In the genomic region with DNA sequence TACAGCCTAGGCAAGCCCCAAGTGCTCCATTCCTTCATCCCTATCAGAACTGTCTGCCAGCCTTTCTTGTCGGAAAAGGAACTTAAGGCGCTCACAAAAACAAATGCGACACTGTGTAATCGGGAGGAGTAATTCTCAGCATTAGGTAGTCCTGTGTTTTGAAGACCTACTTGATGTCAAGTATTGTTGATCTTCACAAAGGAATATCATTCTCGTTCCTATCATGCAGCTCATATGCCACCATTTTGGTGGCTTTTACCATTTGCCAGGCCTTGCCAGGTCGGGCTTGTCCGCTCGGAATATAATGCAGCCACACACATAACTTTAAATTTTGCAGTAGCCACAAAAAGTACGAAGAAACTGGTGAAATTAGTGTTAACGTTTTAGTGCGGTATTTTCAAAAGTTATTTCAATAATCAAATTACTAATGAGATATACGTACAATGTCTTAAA, we compare ENCODE assay signal across 8 cellular contexts. TPM values are rescaled to one million over a fixed set of nuclear protein-coding genes. Genes with fewer than 3 reads are reported as not detected.
DNase-seq lines count a peak whose midpoint lies in the region; ATAC-seq and TF ChIP-seq lines count a peak whose summit lies in the region.

No MANE protein-coding gene starts in this region.

- peak overlapping the region; percentile 71 to 90 (median 83) for H3K4me2 ChIP-seq in BLaER1 treated with 17β-estradiol and CSF1 and Interleukin-3, amounts not matched to agents 10 nM and 100 nM
- H3K4me2 ChIP-seq in skeletal muscle satellite cell (ENCODE audit: low read length): peak overlapping the region; percentile 84

- H3K4me1 ChIP-seq in BLaER1 treated with 17β-estradiol and CSF1 and Interleukin-3, amounts not matched to agents 10 nM and 100 nM: peaks cover 11 to 29% (median 22%) of the 10 kb centered on the region in 10 experiments; a peak in 18 of 20 replicates
- peaks cover 5% of the 10 kb centered on the region; the same call in 1 of the 2 replicates for H3K4me1 ChIP-seq in HEK293 (ENCODE audit: control insufficient read depth, insufficient read depth, low read length)
- H3K4me1 ChIP-seq in skeletal muscle satellite cell (ENCODE audit: control insufficient read depth, insufficient read depth, low read length): no peaks in the 10 kb centered on the region

- peak overlapping the region; percentile 88 to 100 (median 100) for H3K4me3 ChIP-seq in BLaER1 treated with 17β-estradiol and CSF1 and Interleukin-3, amounts not matched to agents 10 nM and 100 nM
- H3K4me3 ChIP-seq in HEK293 (ENCODE audit: low read depth, low read length) (peak overlapping the region; percentile 96), skeletal muscle satellite cell (ENCODE audit: low read length) (peak overlapping the region; percentile 87)

- CTCF ChIA-PET in HEK293 (lab: Yijun Ruan, JAX): interaction anchor here (0.6 to 0.7 kb wide), 2 partner anchors 596 to 749 kb away, joined by 3 to 5 read pairs; no protein-coding TSS in a partner anchor

- TF ChIP-seq CTCF in HEK293 (tag by site-specific recombination; IDR thresholded peaks at IDR 0.05) (no peak), VCaP (conservative IDR thresholded peaks at IDR 0.05) (no peak)

- ATAC-seq in GM21825 (IDR thresholded peaks at IDR 0.05; ENCODE audit: unreplicated experiment) (no peak), GM21529 (IDR thresholded peaks at IDR 0.05; ENCODE audit: unreplicated experiment) (no peak)

- peaks cover 27 to 35% (median 33%) of the 10 kb centered on the region in 11 experiments for H4K20me1 ChIP-seq in BLaER1 treated with 17β-estradiol and CSF1 and Interleukin-3, amounts not matched to agents 10 nM and 100 nM

- peak overlapping the region; percentile 97 to 100 (median 100) for H3K9ac ChIP-seq in BLaER1 treated with 17β-estradiol and CSF1 and Interleukin-3, amounts not matched to agents 10 nM and 100 nM
- peak overlapping the region; percentile 98 for H3K9ac ChIP-seq in skeletal muscle satellite cell (ENCODE audit: low read depth, low read length)

- H3K27ac ChIP-seq in BLaER1 treated with 17β-estradiol and CSF1 and Interleukin-3, amounts not matched to agents 10 nM and 100 nM: peak overlapping the region; percentile 97 to 100 (median 100)
- H3K27ac ChIP-seq in HEK293 (ENCODE audit: extremely low read depth, low read depth, low read length): peak overlapping the region; percentile 100
- H3K27ac ChIP-seq in VCaP: peak overlapping the region; percentile 100

- DNase-seq in foreskin melanocyte: peak; percentile 51
- DNase-seq in C1 segment of cervical spinal cord (lab: John Stamatoyannopoulos, UW): no peak

- POLR2A ChIA-PET in HEK293 (lab: Yijun Ruan, JAX): interaction anchor here (1.1 kb wide), 1 partner anchor 58 kb away, joined by 3 read pairs; no protein-coding TSS in a partner anchor

- H3K9me3 ChIP-seq in BLaER1 treated with 17β-estradiol and CSF1 and Interleukin-3, amounts not matched to agents 10 nM and 100 nM (replicated peaks in 1 of 11): no peaks in the 10 kb centered on the region
- H3K9me3 ChIP-seq in HEK293 (ENCODE audit: control insufficient read depth, insufficient read depth, low read depth, low read length) (no peaks in the 10 kb centered on the region), skeletal muscle satellite cell (replicated peaks; ENCODE audit: low read length) (no peaks in the 10 kb centered on the region)

- no peaks in the 10 kb centered on the region for H3K27me3 ChIP-seq in BLaER1 treated with 17β-estradiol and CSF1 and Interleukin-3, amounts not matched to agents 10 nM and 100 nM
- H3K27me3 ChIP-seq in skeletal muscle satellite cell (ENCODE audit: control insufficient read depth, insufficient read depth, low read length): peaks cover 3% of the 10 kb centered on the region

- peaks cover 9 to 24% (median 16%) of the 10 kb centered on the region in 11 experiments; a peak in 21 of 22 replicates for H3K36me3 ChIP-seq in BLaER1 treated with 17β-estradiol and CSF1 and Interleukin-3, amounts not matched to agents 10 nM and 100 nM
- peaks cover 10 to 20% of the 10 kb centered on the region in 2 experiments; a peak in 2 of 3 replicates for H3K36me3 ChIP-seq in HEK293 (ENCODE audit: control insufficient read depth in 2 of 2, insufficient read depth in 1 of 2, low read length in 2 of 2)
- peaks cover 5% of the 10 kb centered on the region for H3K36me3 ChIP-seq in skeletal muscle satellite cell (ENCODE audit: insufficient read depth, low read length)

TF ChIP-seq in HEK293, 187 proteins besides CTCF, POLR2A, EP300 and RAD21:
- TF ChIP-seq ZNF335 (tag by site-specific recombination; conservative IDR thresholded peaks at IDR 0.05) (peak; percentile 19; the same call in 1 of the 2 replicates), HOXD13 (CRISPR knock-in tag; IDR thresholded peaks at IDR 0.05; ENCODE audit: borderline replicate concordance) (no peak), ZNF266 (tag by site-specific recombination; IDR thresholded peaks at IDR 0.05; ENCODE audit: low read depth) (no peak), ZNF24 (tag by site-specific recombination; IDR thresholded peaks at IDR 0.05) (no peak)

RNA-seq across cellular contexts. Expression of gene PPP4R3A, which starts 0.9 kb away (rescaled TPM):
- total RNA-seq in skeletal muscle satellite cell (2012; rRNA removed): 34.5 and 36.5 TPM in 2 replicates
